Comparison of ENCODE assay signal across 12 cellular contexts in the genomic region with DNA sequence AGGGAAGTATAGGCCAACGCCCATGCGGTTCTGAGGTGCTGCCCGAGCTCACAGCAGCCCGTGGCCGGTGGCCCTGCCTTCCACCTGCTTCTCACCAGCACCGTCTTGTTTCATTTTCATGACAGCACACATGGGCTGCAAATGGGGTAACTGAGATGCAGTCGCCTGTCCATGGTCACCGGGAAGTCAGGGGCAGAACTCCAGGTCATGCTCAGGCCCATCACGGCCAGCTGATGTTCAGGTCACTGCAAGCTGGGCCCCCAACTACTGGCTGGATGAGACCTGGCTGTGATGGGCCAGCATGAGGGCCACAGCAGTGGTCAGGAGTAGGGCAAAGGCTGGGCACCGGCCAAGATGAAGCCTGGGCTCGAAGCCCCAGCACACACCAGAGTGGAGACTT. TPM values are rescaled to one million over a fixed set of nuclear protein-coding genes. Genes with fewer than 3 reads are reported as not detected.
DNase-seq lines count a peak whose midpoint lies in the region; ATAC-seq, FAIRE-seq and TF ChIP-seq lines count a peak whose summit lies in the region.
"Not testable (repeated sequence)": the region's sequence is repeated elsewhere in the genome, so short reads cannot be mapped to it uniquely, and the experiment has no call there.
"Had no signal": no experiment of that assay in that cellular context is flagged by ENCODE, and none has a peak within 500 bp of the region (broad histone marks: within the 10 kb centered on the region; RNA-seq: fewer than 3 reads in every experiment).

No MANE protein-coding gene starts in this region.

- H3K4me1 ChIP-seq in Panc1 (ENCODE audit: control insufficient read depth, insufficient read depth, low read length); foreskin keratinocyte; kidney (ENCODE audit: control insufficient read depth in 1 of 2, insufficient read depth in 1 of 2, low read depth in 1 of 2, low read length in 2 of 2); lower lobe of right lung; spleen; upper lobe of left lung: not testable (repeated sequence)

- not testable (repeated sequence) for H3K9me3 ChIP-seq in Panc1 (ENCODE audit: control insufficient read depth, insufficient read depth, low read depth, low read length); kidney (ENCODE audit: control insufficient read depth in 1 of 2, low read length in 2 of 2); lower lobe of right lung; spleen; upper lobe of left lung

- 80 to 87% (median 82%) methylated on average over 3 to 8 of the region's 11 CpGs for WGBS in spleen, 5 donors
- WGBS in upper lobe of left lung, 2 donors, result 83 to 86% methylated on average over 4 to 8 of the region's 11 CpGs

- in situ Hi-C loops in Panc1 (cut with HindIII; ENCODE audit: low pct_unique_long_range_greater_than_20kb, low sequenced_read_pairs), result not testable (repeated sequence)

- not testable (repeated sequence) for H3K36me3 ChIP-seq in Panc1 (ENCODE audit: control insufficient read depth, insufficient read depth, low read length); kidney (ENCODE audit: control insufficient read depth in 1 of 2, insufficient read depth in 2 of 2, low read length in 2 of 2); lower lobe of right lung; spleen; upper lobe of left lung

- H3K9ac ChIP-seq in kidney (ENCODE audit: low read length in 2 of 2), result not testable (repeated sequence)

- DNase-seq in Panc1 (ENCODE audit: low read depth, low spot score); foreskin keratinocyte; lower lobe of right lung: not testable (repeated sequence)
- DNase-seq in ecto neural progenitor cell (ENCODE audit: low spot score) (peak; percentile 7), kidney (peak; percentile 35), spleen (peak; percentile 74), upper lobe of left lung (peak in 1 of 2 donors; percentile 48)

- not testable (repeated sequence) for TF ChIP-seq POLR2A in spleen (IDR thresholded peaks at IDR 0.05); upper lobe of left lung (IDR thresholded peaks at IDR 0.05)

- CTCF ChIA-PET in Panc1 (lab: Charles Lee), result not testable (repeated sequence)

- H3K27ac ChIP-seq in Panc1 (ENCODE audit: low read length); foreskin keratinocyte; kidney (ENCODE audit: low read depth in 2 of 2, low read length in 2 of 2); lower lobe of right lung; spleen; upper lobe of left lung: not testable (repeated sequence)

- H3K4me3 ChIP-seq in Panc1 (ENCODE audit: low read depth in 2 of 2, low read length in 2 of 2); kidney (ENCODE audit: low read length in 2 of 2); lower lobe of right lung; spleen; upper lobe of left lung: not testable (repeated sequence)

- not testable (repeated sequence) for TF ChIP-seq CTCF in Panc1 (IDR thresholded peaks at IDR 0.05); foreskin keratinocyte (conservative IDR thresholded peaks at IDR 0.05); kidney (IDR thresholded peaks at IDR 0.05; ENCODE audit: borderline replicate concordance, extremely low read depth, insufficient read depth); lower lobe of right lung (IDR thresholded peaks at IDR 0.05); spleen (IDR thresholded peaks at IDR 0.05 in 8 of 11, conservative IDR thresholded peaks at IDR 0.05 in 3 of 11); upper lobe of left lung (IDR thresholded peaks at IDR 0.05)

- ATAC-seq in Panc1, result 0 out of 2 replicates have a peak, but pooled peaks have one; percentile 39
- ATAC-seq in foreskin keratinocyte, result peak; percentile 16
- ATAC-seq in lower lobe of right lung, result peak; percentile 8 to 9
- ATAC-seq in upper lobe of left lung (ENCODE audit: low FRiP score in 2 of 2), result peak; percentile 3 to 43

- H3K27me3 ChIP-seq in Panc1 (ENCODE audit: control insufficient read depth, insufficient read depth, low read length); foreskin keratinocyte; lower lobe of right lung (ENCODE audit: low read depth); spleen (replicated peaks in 1 of 7); upper lobe of left lung: not testable (repeated sequence)

- not testable (repeated sequence) for BruUV-seq in Panc1 (replicated peaks; lab: Mats Ljungman, UMichigan)

- TF ChIP-seq EP300 in upper lobe of left lung (IDR thresholded peaks at IDR 0.05), result not testable (repeated sequence)

- intact Hi-C loops in Panc1 (cut with micrococcal nuclease; ENCODE audit: unreplicated experiment); kidney (cut with DNase I); lower lobe of right lung (cut with DNase I); spleen (cut with DNase I; ENCODE audit: low total_unique reads): not testable (repeated sequence)

- not testable (repeated sequence) for FAIRE-seq in kidney (lab: Jason Lieb, UNC)

- POLR2A ChIA-PET in Panc1 (lab: Charles Lee), result not testable (repeated sequence)

RNA-seq across cellular contexts. Expression of gene POTEH, which starts 51.9 kb away (rescaled TPM):
- total RNA-seq in Panc1 (2021; ENCODE audit: unreplicated experiment) (not detected), foreskin keratinocyte (not detected in 2 replicates), kidney (not detected), lower lobe of right lung (not detected), spleen (1 to 10 TPM in 1 of 7 donors, under 1 TPM in 2, not detected in 4; 0.52 to 1.1 (median 0.72) TPM), upper lobe of left lung (not detected)
- not detected for polyA plus RNA-seq in Panc1 (2012; ENCODE audit: insufficient read length)
- polyA plus RNA-seq in foreskin keratinocyte (not detected in 2 replicates), kidney (ENCODE audit: insufficient read depth, low read depth, low replicate concordance) (not detected), spleen (not detected)
- total RNA-seq: Calu3; CD4-positive, alpha-beta memory T cell; G401; GM23338; H9 had no signal
- polyA plus RNA-seq: CD4-positive, alpha-beta memory T cell; GM23338 had no signal
